Comparison of ENCODE assay signal across 8 cellular contexts in the genomic region with DNA sequence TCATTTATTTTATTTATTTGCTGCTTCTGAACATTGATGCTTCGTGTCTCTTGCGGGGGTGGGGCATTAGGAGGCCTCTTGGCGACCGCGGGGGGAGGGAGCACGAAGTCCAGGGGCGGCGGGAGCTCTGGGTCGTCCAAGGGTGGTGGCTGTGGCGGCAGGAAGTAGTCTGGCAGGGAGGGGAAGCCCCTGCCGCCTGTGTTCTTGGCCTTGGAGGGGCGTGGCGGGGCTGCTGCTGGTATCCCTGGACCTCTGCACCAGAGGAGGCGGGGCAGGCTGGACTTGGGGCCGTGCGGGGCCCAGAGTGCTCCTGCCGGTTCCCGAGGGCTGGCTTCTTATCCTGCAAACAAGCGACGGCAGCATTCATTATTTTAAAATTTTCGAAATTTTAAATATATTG.
DNase-seq lines count a peak whose midpoint lies in the region; ATAC-seq, FAIRE-seq and TF ChIP-seq lines count a peak whose summit lies in the region.

No MANE protein-coding gene starts in this region.

- FAIRE-seq in K562 (lab: Jason Lieb, UNC): no peak

- 5% methylated on average over 12 of the region's 21 CpGs for WGBS in K562 (ENCODE audit: insufficient coverage, low coverage, missing lambda C conversion rate)
- 1 to 5% (median 2%) methylated on average over 21 of the region's 21 CpGs for WGBS in ovary, 3 donors
- WGBS in SK-N-SH (ENCODE audit: low lambda C conversion rate): 64% methylated on average over 21 of the region's 21 CpGs

- H4K20me1 ChIP-seq in K562 (replicated peaks; ENCODE audit: control insufficient read depth, insufficient read depth, low read length) (no peaks in the 10 kb centered on the region), OCI-LY7 (ENCODE audit: insufficient read depth, low read length) (no peaks in the 10 kb centered on the region), SK-N-SH (ENCODE audit: insufficient read depth) (no peaks in the 10 kb centered on the region)

- BruUV-seq in K562 (replicated peaks; lab: Mats Ljungman, UMichigan) (no TSS peak), OCI-LY7 (replicated peaks; lab: Mats Ljungman, UMichigan) (no TSS peak)

- CTCF ChIA-PET in K562 (lab: Yijun Ruan, JAX; ENCODE audit: low intra/inter-chr PET ratio) (no interaction called here), OCI-LY7 (lab: Charles Lee; ENCODE audit: unreplicated experiment) (no interaction called here), SK-N-SH (lab: Yijun Ruan, JAX) (no interaction called here)

- no peaks in the 10 kb centered on the region for H3K9me3 ChIP-seq in K562 (replicated peaks; ENCODE audit: control insufficient read depth, insufficient read depth, low read depth, low read length)
- no peaks in the 10 kb centered on the region for H3K9me3 ChIP-seq in ovary
- no peaks in the 10 kb centered on the region for H3K9me3 ChIP-seq in OCI-LY7 (ENCODE audit: low read length)
- H3K9me3 ChIP-seq in SK-N-SH: no peaks in the 10 kb centered on the region

- no peaks in the 10 kb centered on the region for H3F3A ChIP-seq in SK-N-SH (replicated peaks; ENCODE audit: insufficient read depth)

- H3K79me2 ChIP-seq in K562 (ENCODE audit: control insufficient read depth, insufficient read depth, low read length) (no peaks in the 10 kb centered on the region), OCI-LY7 (ENCODE audit: insufficient read depth, low read depth, low read length) (no peaks in the 10 kb centered on the region), SK-N-SH (ENCODE audit: insufficient read depth) (no peaks in the 10 kb centered on the region)

- H3K4me3 ChIP-seq in K562 (no peak overlapping the region), ovary (no peak overlapping the region), OCI-LY7 (ENCODE audit: low read depth, low read length, poor library complexity, severe bottlenecking) (no peak overlapping the region), SK-N-SH (ENCODE audit: low read depth in 2 of 2, low read length in 1 of 2) (no peak overlapping the region)

- H3K9ac ChIP-seq in K562 (ENCODE audit: insufficient read depth in 1 of 2, low read depth in 2 of 2, low read length in 2 of 2) (peak overlapping the region in 1 of 2 experiments; percentile 71; a peak in 1 of 4 replicates), SK-N-SH (no peak overlapping the region)

- H3K9me2 ChIP-seq in OCI-LY7 (ENCODE audit: insufficient read depth, low read length): no peaks in the 10 kb centered on the region
- no peaks in the 10 kb centered on the region for H3K9me2 ChIP-seq in SK-N-SH

- intact Hi-C loops in K562 (cut with micrococcal nuclease): no loop called here
- intact Hi-C loops in ovary (cut with DNase I): no loop called here
- intact Hi-C loops in OCI-LY7 (cut with micrococcal nuclease; ENCODE audit: unreplicated experiment): no loop called here

- H3K9me1 ChIP-seq in K562 (ENCODE audit: control insufficient read depth, insufficient read depth, low read length): no peaks in the 10 kb centered on the region

- H3K36me3 ChIP-seq in K562 (ENCODE audit: control insufficient read depth, insufficient read depth, low read length): no peaks in the 10 kb centered on the region
- H3K36me3 ChIP-seq in ovary: no peaks in the 10 kb centered on the region
- H3K36me3 ChIP-seq in OCI-LY7 (ENCODE audit: insufficient read depth, low read length): no peaks in the 10 kb centered on the region
- no peaks in the 10 kb centered on the region for H3K36me3 ChIP-seq in SK-N-SH (replicated peaks in 1 of 2; ENCODE audit: control insufficient read depth in 1 of 2, insufficient read depth in 2 of 2, low read length in 1 of 2)

- H3K27me3 ChIP-seq in K562 (ENCODE audit: control insufficient read depth in 2 of 2, insufficient read depth in 2 of 2, low read length in 2 of 2) (peaks cover 3 to 12% of the 10 kb centered on the region in 2 experiments; a peak in 4 of 5 replicates), ovary (no peaks in the 10 kb centered on the region), SK-N-SH (ENCODE audit: insufficient read depth) (no peaks in the 10 kb centered on the region)

- ATAC-seq in GM19043 (IDR thresholded peaks at IDR 0.05; ENCODE audit: low read depth, unreplicated experiment) (peak; percentile 99), HG02885 (IDR thresholded peaks at IDR 0.05; ENCODE audit: poor library complexity, unreplicated experiment) (peak; percentile 88), K562 (peak; percentile 84)

- H3K27ac ChIP-seq in K562 (ENCODE audit: extremely low read depth, low read depth, low read length) (no peak overlapping the region), ovary (no peak overlapping the region), OCI-LY7 (ENCODE audit: low read depth, low read length, poor library complexity, severe bottlenecking) (no peak overlapping the region), SK-N-SH (ENCODE audit: low read depth in 2 of 2, low read length in 1 of 2) (no peak overlapping the region)

- POLR2A ChIA-PET in K562 (lab: Yijun Ruan, JAX): interaction anchor here (0.6 to 0.7 kb wide), 2 partner anchors 53 to 679 kb away, joined by 3 read pairs; no protein-coding TSS in a partner anchor
- POLR2A ChIA-PET in OCI-LY7 (lab: Charles Lee): interaction anchor here (0.5 kb wide), 2 partner anchors 41 to 110 kb away, joined by 4 read pairs; no protein-coding TSS in a partner anchor
- POLR2A ChIA-PET in SK-N-SH (lab: Yijun Ruan, JAX): no interaction called here

- H2AFZ ChIP-seq in K562 (ENCODE audit: low read depth, low read length) (no peak overlapping the region), OCI-LY7 (ENCODE audit: low read length) (no peak overlapping the region), SK-N-SH (ENCODE audit: low read depth) (no peak overlapping the region)

- peaks cover 0 to 6% of the 10 kb centered on the region in 2 experiments; a peak in 3 of 5 replicates for H3K4me1 ChIP-seq in K562 (replicated peaks in 1 of 2; ENCODE audit: control insufficient read depth in 2 of 2, insufficient read depth in 2 of 2, low read length in 2 of 2)
- peaks cover 2% of the 10 kb centered on the region for H3K4me1 ChIP-seq in ovary (ENCODE audit: insufficient read depth)
- H3K4me1 ChIP-seq in OCI-LY7 (ENCODE audit: insufficient read depth, low read length, poor library complexity, severe bottlenecking): no peaks in the 10 kb centered on the region
- H3K4me1 ChIP-seq in SK-N-SH (ENCODE audit: control insufficient read depth in 1 of 2, insufficient read depth in 2 of 2, low read depth in 1 of 2, low read length in 1 of 2): no peaks in the 10 kb centered on the region

- DNase-seq in K562 (ENCODE audit: extremely low read depth in 1 of 4, low spot score in 3 of 4) (peak; percentile 7 to 31 (median 22)), ovary (peak in 3 of 5 donors; percentile 19 to 40 (median 34)), OCI-LY7 (ENCODE audit: low spot score) (no peak), SK-N-SH (no peak), NCI-H1048 (lab: John Stamatoyannopoulos, UW) (no peak), hypothalamus (lab: John Stamatoyannopoulos, UW) (no peak)

- in situ Hi-C loops in K562 (cut with MboI): no loop called here

- H3K4me2 ChIP-seq in K562 (ENCODE audit: insufficient read depth, low read length) (no peak overlapping the region), OCI-LY7 (ENCODE audit: low read length) (no peak overlapping the region), SK-N-SH (no peak overlapping the region)

- TF ChIP-seq EP300 in K562 (IDR thresholded peaks at IDR 0.05; ENCODE audit: low read length): no peak
- TF ChIP-seq EP300 in ovary (IDR thresholded peaks at IDR 0.05): no peak
- no peak for TF ChIP-seq EP300 in SK-N-SH (IDR thresholded peaks at IDR 0.05; ENCODE audit: borderline replicate concordance in 1 of 2, low read depth in 1 of 2, low read length in 1 of 2)

- TF ChIP-seq POLR2A in K562 (conservative IDR thresholded peaks at IDR 0.05) (no peak), ovary (IDR thresholded peaks at IDR 0.05) (no peak)

- TF ChIP-seq RAD21 in K562 (CRISPR knock-in tag; conservative IDR thresholded peaks at IDR 0.05 in 1 of 2, IDR thresholded peaks at IDR 0.05 in 1 of 2) (no peak), SK-N-SH (IDR thresholded peaks at IDR 0.05; ENCODE audit: low read length) (no peak)

- TF ChIP-seq CTCF in K562 (IDR thresholded peaks at IDR 0.05 in 2 of 3, conservative IDR thresholded peaks at IDR 0.05 in 1 of 3; ENCODE audit: insufficient read depth in 2 of 3, low read depth in 1 of 3, low read length in 3 of 3) (no peak), ovary (IDR thresholded peaks at IDR 0.05) (no peak), OCI-LY7 (conservative IDR thresholded peaks at IDR 0.05; ENCODE audit: low read length) (no peak), SK-N-SH (IDR thresholded peaks at IDR 0.05) (no peak)

TF ChIP-seq in K562, 482 proteins besides CTCF, POLR2A, EP300 and RAD21:
- TF ChIP-seq EGR1 (conservative IDR thresholded peaks at IDR 0.05) (peak; percentile 35; the same call in 1 of the 2 replicates), TCF3 (CRISPR knock-in tag; IDR thresholded peaks at IDR 0.05) (no peak), ETV6 (IDR thresholded peaks at IDR 0.05; ENCODE audit: borderline replicate concordance in 1 of 2, low read depth in 2 of 2, low read length in 1 of 2) (no peak), ETV6 (CRISPR knock-in tag; IDR thresholded peaks at IDR 0.05; ENCODE audit: borderline replicate concordance) (no peak), ZNF143 (CRISPR knock-in tag; IDR thresholded peaks at IDR 0.05) (no peak)

TF ChIP-seq in SK-N-SH, 30 proteins besides CTCF, POLR2A, EP300 and RAD21 (continues in another document):
- TF ChIP-seq MXI1 (IDR thresholded peaks at IDR 0.05; ENCODE audit: low read depth, low read length): no peak
- TF ChIP-seq, protein P1, sequence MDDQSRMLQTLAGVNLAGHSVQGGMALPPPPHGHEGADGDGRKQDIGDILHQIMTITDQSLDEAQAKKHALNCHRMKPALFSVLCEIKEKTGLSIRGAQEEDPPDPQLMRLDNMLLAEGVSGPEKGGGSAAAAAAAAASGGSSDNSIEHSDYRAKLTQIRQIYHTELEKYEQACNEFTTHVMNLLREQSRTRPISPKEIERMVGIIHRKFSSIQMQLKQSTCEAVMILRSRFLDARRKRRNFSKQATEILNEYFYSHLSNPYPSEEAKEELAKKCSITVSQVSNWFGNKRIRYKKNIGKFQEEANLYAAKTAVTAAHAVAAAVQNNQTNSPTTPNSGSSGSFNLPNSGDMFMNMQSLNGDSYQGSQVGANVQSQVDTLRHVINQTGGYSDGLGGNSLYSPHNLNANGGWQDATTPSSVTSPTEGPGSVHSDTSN (IDR thresholded peaks at IDR 0.05): no peak
- TF ChIP-seq TAF1 (IDR thresholded peaks at IDR 0.05; ENCODE audit: borderline replicate concordance, low read depth, low read length): no peak
- TF ChIP-seq POLR2AphosphoS5 (IDR thresholded peaks at IDR 0.05; ENCODE audit: low read depth, low read length): no peak
- no peak for TF ChIP-seq RFX5 (IDR thresholded peaks at IDR 0.05; ENCODE audit: low read length)
- TF ChIP-seq TEAD4 (IDR thresholded peaks at IDR 0.05; ENCODE audit: borderline replicate concordance, insufficient read depth): no peak
- TF ChIP-seq CHD2 (IDR thresholded peaks at IDR 0.05; ENCODE audit: low read length, partially characterized antibody): no peak

Comparison
In these comparisons a context has a peak if more than half of its experiments do, and no peak if none do; other contexts are left out.
1. DNase-seq: peak in K562 (4 of 4) and ovary (3 of 5); none in OCI-LY7 (single experiment), SK-N-SH (single experiment), NCI-H1048 (single experiment) and hypothalamus (0 of 51).
2. Peak in every context shown above with its lines, with median percentiles within 50 percentile points of each other: ATAC-seq.